Comparison of ENCODE assay signal across 20 cellular contexts in genomic region chr11:113198907-113199660, GRCh38.
DNase-seq lines count a peak whose midpoint lies in the region; ATAC-seq lines count a peak whose summit lies in the region.
"Had no signal": no experiment of that assay in that cellular context is flagged by ENCODE, and none has a peak within 500 bp of the region (broad histone marks: within the 10 kb centered on the region; RNA-seq: fewer than 3 reads in every experiment).

No MANE protein-coding gene starts in this region.

- no peak overlapping the region for H4K12ac ChIP-seq in trophoblast cell (ENCODE audit: low read depth, low read length)

- H4K8ac ChIP-seq in trophoblast cell (ENCODE audit: low read depth, low read length), result no peak overlapping the region

- no CpG with 5 or more reads among the region's 10 CpGs for WGBS in trophoblast cell (ENCODE audit: extremely low coverage, insufficient coverage, insufficient read length)

- no peak overlapping the region for H3K9ac ChIP-seq in trophoblast cell (ENCODE audit: low read length)
- H3K9ac ChIP-seq: KMS-11 had no signal

- H3K79me2 ChIP-seq in trophoblast cell (ENCODE audit: control insufficient read depth, insufficient read depth, low read length, poor library complexity), result no peaks in the 10 kb centered on the region

- no peak overlapping the region for H2BK12ac ChIP-seq in trophoblast cell (ENCODE audit: low read length)

- no peak overlapping the region for H3K18ac ChIP-seq in trophoblast cell (ENCODE audit: low read length)

- H3K4me2 ChIP-seq in trophoblast cell (ENCODE audit: low read length), result no peak overlapping the region
- H3K4me2 ChIP-seq: KMS-11 had no signal

- H4K91ac ChIP-seq in trophoblast cell (ENCODE audit: low read depth, low read length), result no peak overlapping the region

- H3K36me3 ChIP-seq in trophoblast cell (ENCODE audit: control insufficient read depth in 1 of 2, insufficient read depth in 2 of 2, low read length in 2 of 2), result no peaks in the 10 kb centered on the region
- H3K36me3 ChIP-seq: MG63 had no signal

- no peak overlapping the region for H3K23ac ChIP-seq in trophoblast cell (ENCODE audit: low read length)

- peak overlapping the region; percentile 58 for H3K27ac ChIP-seq in cingulate gyrus (ENCODE audit: low read depth, low read length)
- H3K27ac ChIP-seq in substantia nigra (ENCODE audit: low read depth, low read length, poor library complexity, severe bottlenecking), result peak overlapping the region; percentile 49
- no peak overlapping the region for H3K27ac ChIP-seq in trophoblast cell (ENCODE audit: low read depth, low read length)
- H3K27ac ChIP-seq: KMS-11 had no signal

- no peak overlapping the region for H3K14ac ChIP-seq in trophoblast cell (ENCODE audit: low read length)

- H2BK5ac ChIP-seq in trophoblast cell (ENCODE audit: low read depth, low read length, poor library complexity), result no peak overlapping the region

- no peak overlapping the region for H2AFZ ChIP-seq in trophoblast cell (ENCODE audit: insufficient read depth, low read length, poor library complexity)

- no peak overlapping the region for H2AK5ac ChIP-seq in trophoblast cell (ENCODE audit: low read length)

- H3K9me3 ChIP-seq in trophoblast cell (ENCODE audit: insufficient read depth, low read depth, low read length), result no peaks in the 10 kb centered on the region
- H3K9me3 ChIP-seq: MG63 had no signal

- H3K79me1 ChIP-seq in trophoblast cell (ENCODE audit: low read length), result peaks cover 2% of the 10 kb centered on the region

- H3K4ac ChIP-seq in trophoblast cell (ENCODE audit: low read depth, low read length), result no peak overlapping the region

- H2BK120ac ChIP-seq in trophoblast cell (ENCODE audit: insufficient read depth, low read length, poor library complexity), result no peak overlapping the region

- DNase-seq in NCI-H460 (ENCODE audit: extremely low read depth, low read depth), result peak; percentile 30
- DNase-seq in iris pigment epithelial cell (ENCODE audit: low read depth), result peak; percentile 21
- DNase-seq in substantia nigra (lab: John Stamatoyannopoulos, UW), result peak in 19 of 49 donors; percentile 12 to 66 (median 28)
- DNase-seq in DMS153 treated with DMSO at 0.1 percent for 48 hours (lab: John Stamatoyannopoulos, UW; ENCODE audit: unreplicated experiment), result no peak
- DNase-seq in trophoblast cell, result no peak
- DNase-seq: ACHN; Calu3; CD4-positive, alpha-beta T cell; DMS79 treated with DMSO at 0.1 percent for 48 hours; GDM1; HFFc6; MG63; NCI-H1105; NCI-H187 treated with DMSO at 0.1 percent for 48 hours; NCI-H510A; SIG-M5 had no signal

- peaks cover 9 to 13% of the 10 kb centered on the region in 2 experiments for H3K4me1 ChIP-seq in trophoblast cell (ENCODE audit: control insufficient read depth in 1 of 2, insufficient read depth in 2 of 2, low read length in 2 of 2)

- H3K4me3 ChIP-seq in trophoblast cell (ENCODE audit: low read depth, low read length), result no peak overlapping the region
- H3K4me3 ChIP-seq: MG63 had no signal

- ATAC-seq in HG03378 (IDR thresholded peaks at IDR 0.05; ENCODE audit: unreplicated experiment), result no peak
- ATAC-seq: HepG2 had no signal

- no peaks in the 10 kb centered on the region for H3K27me3 ChIP-seq in trophoblast cell (ENCODE audit: insufficient read depth, low read length)
- H3K27me3 ChIP-seq: MG63 had no signal

Comparison
In these comparisons a context has a peak if more than half of its experiments do, and no peak if none do; other contexts are left out.
1. DNase-seq: peak in NCI-H460 (single experiment) and iris pigment epithelial cell (single experiment); none in DMS153 treated with DMSO at 0.1 percent for 48 hours (single experiment) and trophoblast cell (0 of 2).